1 cellular context compared by ENCODE assay signal in the genomic region with DNA sequence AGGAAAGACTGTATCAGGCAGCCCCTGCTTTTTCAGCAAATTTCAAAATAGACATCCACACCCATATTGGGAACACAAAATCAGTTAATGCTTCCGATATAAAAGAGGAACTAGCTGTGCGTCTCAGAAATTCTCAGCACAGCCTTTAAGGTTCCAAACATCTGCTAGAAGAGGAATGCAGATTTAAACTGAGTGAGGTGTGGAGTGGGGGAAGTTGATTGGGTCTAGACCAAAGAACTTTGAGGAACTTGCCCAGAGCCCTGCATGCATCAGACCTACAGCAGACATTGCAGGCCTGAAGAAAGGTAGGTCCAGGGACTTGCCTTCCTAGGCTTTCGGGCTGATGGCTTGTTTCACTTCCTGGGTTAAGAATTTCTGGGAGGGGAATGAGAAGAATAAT.
TF ChIP-seq lines count a peak whose summit lies in the region.

A gene (plus strand): TSS at position 255 of the 400 bp plus-strand sequence. CDS start 10 bp downstream, at position 265.

TF ChIP-seq in WTC11, 78 proteins besides CTCF, POLR2A, EP300 and RAD21 (continued from another document):
- TF ChIP-seq, protein P1, sequence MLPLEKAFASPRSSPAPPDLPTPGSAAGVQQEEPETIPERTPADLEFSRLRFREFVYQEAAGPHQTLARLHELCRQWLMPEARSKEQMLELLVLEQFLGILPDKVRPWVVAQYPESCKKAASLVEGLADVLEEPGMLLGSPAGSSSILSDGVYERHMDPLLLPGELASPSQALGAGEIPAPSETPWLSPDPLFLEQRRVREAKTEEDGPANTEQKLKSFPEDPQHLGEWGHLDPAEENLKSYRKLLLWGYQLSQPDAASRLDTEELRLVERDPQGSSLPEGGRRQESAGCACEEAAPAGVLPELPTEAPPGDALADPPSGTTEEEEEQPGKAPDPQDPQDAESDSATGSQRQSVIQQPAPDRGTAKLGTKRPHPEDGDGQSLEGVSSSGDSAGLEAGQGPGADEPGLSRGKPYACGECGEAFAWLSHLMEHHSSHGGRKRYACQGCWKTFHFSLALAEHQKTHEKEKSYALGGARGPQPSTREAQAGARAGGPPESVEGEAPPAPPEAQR (CRISPR knock-in tag; IDR thresholded peaks at IDR 0.05): no peak
- TF ChIP-seq JAZF1 (CRISPR knock-in tag; IDR thresholded peaks at IDR 0.05): no peak
- no peak for TF ChIP-seq ATF1 (CRISPR knock-in tag; IDR thresholded peaks at IDR 0.05)
- TF ChIP-seq, protein P2, sequence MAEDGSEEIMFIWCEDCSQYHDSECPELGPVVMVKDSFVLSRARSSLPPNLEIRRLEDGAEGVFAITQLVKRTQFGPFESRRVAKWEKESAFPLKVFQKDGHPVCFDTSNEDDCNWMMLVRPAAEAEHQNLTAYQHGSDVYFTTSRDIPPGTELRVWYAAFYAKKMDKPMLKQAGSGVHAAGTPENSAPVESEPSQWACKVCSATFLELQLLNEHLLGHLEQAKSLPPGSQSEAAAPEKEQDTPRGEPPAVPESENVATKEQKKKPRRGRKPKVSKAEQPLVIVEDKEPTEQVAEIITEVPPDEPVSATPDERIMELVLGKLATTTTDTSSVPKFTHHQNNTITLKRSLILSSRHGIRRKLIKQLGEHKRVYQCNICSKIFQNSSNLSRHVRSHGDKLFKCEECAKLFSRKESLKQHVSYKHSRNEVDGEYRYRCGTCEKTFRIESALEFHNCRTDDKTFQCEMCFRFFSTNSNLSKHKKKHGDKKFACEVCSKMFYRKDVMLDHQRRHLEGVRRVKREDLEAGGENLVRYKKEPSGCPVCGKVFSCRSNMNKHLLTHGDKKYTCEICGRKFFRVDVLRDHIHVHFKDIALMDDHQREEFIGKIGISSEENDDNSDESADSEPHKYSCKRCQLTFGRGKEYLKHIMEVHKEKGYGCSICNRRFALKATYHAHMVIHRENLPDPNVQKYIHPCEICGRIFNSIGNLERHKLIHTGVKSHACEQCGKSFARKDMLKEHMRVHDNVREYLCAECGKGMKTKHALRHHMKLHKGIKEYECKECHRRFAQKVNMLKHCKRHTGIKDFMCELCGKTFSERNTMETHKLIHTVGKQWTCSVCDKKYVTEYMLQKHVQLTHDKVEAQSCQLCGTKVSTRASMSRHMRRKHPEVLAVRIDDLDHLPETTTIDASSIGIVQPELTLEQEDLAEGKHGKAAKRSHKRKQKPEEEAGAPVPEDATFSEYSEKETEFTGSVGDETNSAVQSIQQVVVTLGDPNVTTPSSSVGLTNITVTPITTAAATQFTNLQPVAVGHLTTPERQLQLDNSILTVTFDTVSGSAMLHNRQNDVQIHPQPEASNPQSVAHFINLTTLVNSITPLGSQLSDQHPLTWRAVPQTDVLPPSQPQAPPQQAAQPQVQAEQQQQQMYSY (CRISPR knock-in tag; IDR thresholded peaks at IDR 0.05): no peak
- TF ChIP-seq NR2C2 (CRISPR knock-in tag; IDR thresholded peaks at IDR 0.05): no peak
- no peak for TF ChIP-seq NFYB (CRISPR knock-in tag; conservative IDR thresholded peaks at IDR 0.05; ENCODE audit: low read depth)
- TF ChIP-seq, protein P3, sequence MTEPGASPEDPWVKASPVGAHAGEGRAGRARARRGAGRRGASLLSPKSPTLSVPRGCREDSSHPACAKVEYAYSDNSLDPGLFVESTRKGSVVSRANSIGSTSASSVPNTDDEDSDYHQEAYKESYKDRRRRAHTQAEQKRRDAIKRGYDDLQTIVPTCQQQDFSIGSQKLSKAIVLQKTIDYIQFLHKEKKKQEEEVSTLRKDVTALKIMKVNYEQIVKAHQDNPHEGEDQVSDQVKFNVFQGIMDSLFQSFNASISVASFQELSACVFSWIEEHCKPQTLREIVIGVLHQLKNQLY (CRISPR knock-in tag; IDR thresholded peaks at IDR 0.05): no peak
- TF ChIP-seq, protein P4, sequence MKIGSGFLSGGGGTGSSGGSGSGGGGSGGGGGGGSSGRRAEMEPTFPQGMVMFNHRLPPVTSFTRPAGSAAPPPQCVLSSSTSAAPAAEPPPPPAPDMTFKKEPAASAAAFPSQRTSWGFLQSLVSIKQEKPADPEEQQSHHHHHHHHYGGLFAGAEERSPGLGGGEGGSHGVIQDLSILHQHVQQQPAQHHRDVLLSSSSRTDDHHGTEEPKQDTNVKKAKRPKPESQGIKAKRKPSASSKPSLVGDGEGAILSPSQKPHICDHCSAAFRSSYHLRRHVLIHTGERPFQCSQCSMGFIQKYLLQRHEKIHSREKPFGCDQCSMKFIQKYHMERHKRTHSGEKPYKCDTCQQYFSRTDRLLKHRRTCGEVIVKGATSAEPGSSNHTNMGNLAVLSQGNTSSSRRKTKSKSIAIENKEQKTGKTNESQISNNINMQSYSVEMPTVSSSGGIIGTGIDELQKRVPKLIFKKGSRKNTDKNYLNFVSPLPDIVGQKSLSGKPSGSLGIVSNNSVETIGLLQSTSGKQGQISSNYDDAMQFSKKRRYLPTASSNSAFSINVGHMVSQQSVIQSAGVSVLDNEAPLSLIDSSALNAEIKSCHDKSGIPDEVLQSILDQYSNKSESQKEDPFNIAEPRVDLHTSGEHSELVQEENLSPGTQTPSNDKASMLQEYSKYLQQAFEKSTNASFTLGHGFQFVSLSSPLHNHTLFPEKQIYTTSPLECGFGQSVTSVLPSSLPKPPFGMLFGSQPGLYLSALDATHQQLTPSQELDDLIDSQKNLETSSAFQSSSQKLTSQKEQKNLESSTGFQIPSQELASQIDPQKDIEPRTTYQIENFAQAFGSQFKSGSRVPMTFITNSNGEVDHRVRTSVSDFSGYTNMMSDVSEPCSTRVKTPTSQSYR (CRISPR knock-in tag; IDR thresholded peaks at IDR 0.05): no peak
- no peak for TF ChIP-seq TEAD4 (CRISPR knock-in tag; IDR thresholded peaks at IDR 0.05)
- no peak for TF ChIP-seq MYBL2 (CRISPR knock-in tag; IDR thresholded peaks at IDR 0.05)
- TF ChIP-seq, protein P5, sequence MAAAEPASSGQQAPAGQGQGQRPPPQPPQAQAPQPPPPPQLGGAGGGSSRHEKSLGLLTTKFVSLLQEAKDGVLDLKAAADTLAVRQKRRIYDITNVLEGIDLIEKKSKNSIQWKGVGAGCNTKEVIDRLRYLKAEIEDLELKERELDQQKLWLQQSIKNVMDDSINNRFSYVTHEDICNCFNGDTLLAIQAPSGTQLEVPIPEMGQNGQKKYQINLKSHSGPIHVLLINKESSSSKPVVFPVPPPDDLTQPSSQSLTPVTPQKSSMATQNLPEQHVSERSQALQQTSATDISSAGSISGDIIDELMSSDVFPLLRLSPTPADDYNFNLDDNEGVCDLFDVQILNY (CRISPR knock-in tag; IDR thresholded peaks at IDR 0.05): no peak
- no peak for TF ChIP-seq ZNF121 (CRISPR knock-in tag; IDR thresholded peaks at IDR 0.05)
- TF ChIP-seq ZBTB21 (CRISPR knock-in tag; IDR thresholded peaks at IDR 0.05; ENCODE audit: borderline replicate concordance): no peak
